ENCODE assay signal across 9 cellular contexts in the genomic region with DNA sequence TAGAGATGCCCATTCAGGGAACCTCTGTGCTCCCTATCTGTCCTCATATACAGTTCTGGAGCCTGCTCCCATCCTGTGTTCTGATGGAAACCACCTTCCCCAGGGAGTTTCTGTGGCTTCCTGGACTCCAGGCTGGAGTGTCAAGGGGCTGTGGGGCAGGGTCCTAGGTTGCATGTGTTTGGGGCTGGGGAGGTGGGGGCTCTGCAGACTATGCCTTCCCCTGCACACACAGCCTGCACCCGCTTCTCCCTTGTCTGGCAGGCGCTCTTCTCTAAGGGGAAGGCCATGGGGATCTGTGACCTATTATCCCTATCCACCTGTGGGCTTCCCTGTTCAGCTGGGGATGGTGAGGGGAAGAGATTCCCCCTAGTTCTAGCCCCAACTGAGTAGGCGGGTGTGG. TPM values are rescaled to one million over a fixed set of nuclear protein-coding genes. Genes with fewer than 3 reads are reported as not detected.
DNase-seq lines count a peak whose midpoint lies in the region; ATAC-seq and TF ChIP-seq lines count a peak whose summit lies in the region.
"Had no signal": no experiment of that assay in that cellular context is flagged by ENCODE, and none has a peak within 500 bp of the region (broad histone marks: within the 10 kb centered on the region; RNA-seq: fewer than 3 reads in every experiment).

No MANE protein-coding gene starts in this region.

- DNase-seq in activated CD4-positive, alpha-beta T cell treated with anti-CD3 and anti-CD28 coated beads for 36 hours = no peak
- DNase-seq in activated CD4-positive, alpha-beta T cell treated with anti-CD3 and anti-CD28 coated beads for 1 hour = no peak
- no peak for DNase-seq in activated T-helper 2 cell treated with anti-CD3 and anti-CD28 coated beads, Interferon-gamma antibody, Interleukin-2, Interleukin-4, amounts not matched to agents 10 μg/mL and 5 μg/mL and 100 μg/mL, durations not matched to agents 14 hours and 24 hours and 36 hours (ENCODE audit: low spot score)
- peak in 1 of 3 donors; percentile 58 for DNase-seq in right lobe of liver
- no peak for DNase-seq in testis
- no peak for DNase-seq in DMS79 (lab: John Stamatoyannopoulos, UW)
- DNase-seq: NCI-H1105 treated with DMSO at 0.1 percent for 48 hours had no signal

- H3K27me3 ChIP-seq in right lobe of liver = no peaks in the 10 kb centered on the region
- H3K27me3 ChIP-seq in testis = no peaks in the 10 kb centered on the region

- no CpG with 5 or more reads among the region's 3 CpGs for WGBS in right lobe of liver (ENCODE audit: insufficient coverage, low coverage, low lambda C conversion rate, missing lambda C conversion rate)
- 40 to 45% methylated on average over 3 of the region's 3 CpGs for WGBS in testis, 2 donors

- CTCF ChIA-PET in activated CD4-positive, alpha-beta T cell treated with anti-CD3 and anti-CD28 coated beads for 36 hours (lab: Charles Lee) = interaction anchor here (0.7 to 1.6 kb wide), 6 partner anchors 18 to 170 kb away, joined by 3 to 6 read pairs (median 4); no protein-coding TSS in a partner anchor

- ATAC-seq in activated CD4-positive, alpha-beta T cell treated with anti-CD3 and anti-CD28 coated beads for 36 hours = no peak
- ATAC-seq in right lobe of liver (no peak), GM18519 (IDR thresholded peaks at IDR 0.05; ENCODE audit: low FRiP score, unreplicated experiment) (no peak), GM19397 (IDR thresholded peaks at IDR 0.05; ENCODE audit: unreplicated experiment) (no peak)

- TF ChIP-seq CTCF in right lobe of liver (IDR thresholded peaks at IDR 0.05) (no peak), testis (IDR thresholded peaks at IDR 0.05) (no peak)

- H3K4me1 ChIP-seq in right lobe of liver (peaks cover 5 to 78% (median 51%) of the 10 kb centered on the region in 4 donors), testis (peaks cover 91% of the 10 kb centered on the region)

- H3K36me3 ChIP-seq in right lobe of liver (no peaks in the 10 kb centered on the region), testis (ENCODE audit: low read depth, missing control alignments) (no peaks in the 10 kb centered on the region)

- H3K4me3 Mint-ChIP-seq in activated CD4-positive, alpha-beta T cell treated with anti-CD3 and anti-CD28 coated beads for 36 hours = peak overlapping the region; percentile 85
- H3K4me3 Mint-ChIP-seq in activated T-helper 2 cell treated with anti-CD3 and anti-CD28 coated beads, Interferon-gamma antibody, Interleukin-2, Interleukin-4, amounts not matched to agents 10 μg/mL and 5 μg/mL and 100 μg/mL, durations not matched to agents 14 hours and 24 hours and 36 hours (ENCODE audit: low read depth) = peak overlapping the region; percentile 92

- H3K9me3 Mint-ChIP-seq in activated CD4-positive, alpha-beta T cell treated with anti-CD3 and anti-CD28 coated beads for 36 hours (ENCODE audit: low read depth) = no peaks in the 10 kb centered on the region
- no peaks in the 10 kb centered on the region for H3K9me3 Mint-ChIP-seq in activated T-helper 2 cell treated with anti-CD3 and anti-CD28 coated beads, Interferon-gamma antibody, Interleukin-2, Interleukin-4, amounts not matched to agents 10 μg/mL and 5 μg/mL and 100 μg/mL, durations not matched to agents 14 hours and 24 hours and 36 hours

- H3K9me3 ChIP-seq in right lobe of liver (no peaks in the 10 kb centered on the region), testis (no peaks in the 10 kb centered on the region)

- peak overlapping the region; percentile 91 for H3K27ac Mint-ChIP-seq in activated CD4-positive, alpha-beta T cell treated with anti-CD3 and anti-CD28 coated beads for 36 hours
- peak overlapping the region; percentile 99 for H3K27ac Mint-ChIP-seq in activated T-helper 2 cell treated with anti-CD3 and anti-CD28 coated beads, Interferon-gamma antibody, Interleukin-2, Interleukin-4, amounts not matched to agents 10 μg/mL and 5 μg/mL and 100 μg/mL, durations not matched to agents 14 hours and 24 hours and 36 hours

- no peak overlapping the region for H3K4me3 ChIP-seq in right lobe of liver
- H3K4me3 ChIP-seq in testis = no peak overlapping the region

- H3K27ac ChIP-seq in right lobe of liver (peak overlapping the region; percentile 9 to 77 (median 76)), testis (peak overlapping the region; percentile 57 to 80)

- peaks cover 7% of the 10 kb centered on the region for H3K36me3 Mint-ChIP-seq in activated CD4-positive, alpha-beta T cell treated with anti-CD3 and anti-CD28 coated beads for 36 hours (ENCODE audit: low read depth)
- H3K36me3 Mint-ChIP-seq in activated T-helper 2 cell treated with anti-CD3 and anti-CD28 coated beads, Interferon-gamma antibody, Interleukin-2, Interleukin-4, amounts not matched to agents 10 μg/mL and 5 μg/mL and 100 μg/mL, durations not matched to agents 14 hours and 24 hours and 36 hours (ENCODE audit: low read depth) = peaks cover 2% of the 10 kb centered on the region

- H3K4me1 Mint-ChIP-seq in activated CD4-positive, alpha-beta T cell treated with anti-CD3 and anti-CD28 coated beads for 36 hours = peaks cover 86% of the 10 kb centered on the region
- peaks cover 72% of the 10 kb centered on the region for H3K4me1 Mint-ChIP-seq in activated T-helper 2 cell treated with anti-CD3 and anti-CD28 coated beads, Interferon-gamma antibody, Interleukin-2, Interleukin-4, amounts not matched to agents 10 μg/mL and 5 μg/mL and 100 μg/mL, durations not matched to agents 14 hours and 24 hours and 36 hours (ENCODE audit: low read depth)

- TF ChIP-seq POLR2A in right lobe of liver (IDR thresholded peaks at IDR 0.05) (no peak), testis (IDR thresholded peaks at IDR 0.05) (no peak)

- intact Hi-C loops in activated CD4-positive, alpha-beta T cell treated with anti-CD3 and anti-CD28 coated beads for 36 hours (cut with DNase I, micrococcal nuclease) = loop anchor here (1.0 to 10.0 kb wide), 5 partner anchors 17 to 549 kb away; no protein-coding TSS in a partner anchor
- intact Hi-C loops in activated T-helper 2 cell treated with anti-CD3 and anti-CD28 coated beads, Interferon-gamma antibody, Interleukin-2, Interleukin-4, amounts not matched to agents 10 μg/mL and 5 μg/mL and 100 μg/mL, durations not matched to agents 14 hours and 24 hours and 36 hours (cut with micrococcal nuclease) = loop anchor here (2.0 to 5.0 kb wide), 2 partner anchors 17 to 219 kb away; no protein-coding TSS in a partner anchor
- intact Hi-C loops in right lobe of liver (cut with DNase I) (no loop called here), testis (cut with DNase I; ENCODE audit: low total_unique reads) (no loop called here)

- POLR2A ChIA-PET in activated CD4-positive, alpha-beta T cell treated with anti-CD3 and anti-CD28 coated beads for 36 hours (lab: Charles Lee) = interaction anchor here (1.0 to 1.5 kb wide), 3 partner anchors 8 to 218 kb away, joined by 3 to 7 read pairs (median 6); no protein-coding TSS in a partner anchor

- H3K27me3 Mint-ChIP-seq in activated CD4-positive, alpha-beta T cell treated with anti-CD3 and anti-CD28 coated beads for 36 hours = no peaks in the 10 kb centered on the region
- H3K27me3 Mint-ChIP-seq in activated T-helper 2 cell treated with anti-CD3 and anti-CD28 coated beads, Interferon-gamma antibody, Interleukin-2, Interleukin-4, amounts not matched to agents 10 μg/mL and 5 μg/mL and 100 μg/mL, durations not matched to agents 14 hours and 24 hours and 36 hours (ENCODE audit: low read depth) = no peaks in the 10 kb centered on the region

RNA-seq across cellular contexts. Expression of gene RARA, which starts 14.3 kb away (rescaled TPM):
- 10 to 100 TPM; 29.8 to 40.2 TPM for total RNA-seq in activated CD4-positive, alpha-beta T cell treated with anti-CD3 and anti-CD28 coated beads for 36 hours
- total RNA-seq in activated T-helper 2 cell treated with anti-CD3 and anti-CD28 coated beads, Interferon-gamma antibody, Interleukin-2, Interleukin-4, amounts not matched to agents 10 μg/mL and 5 μg/mL and 100 μg/mL, durations not matched to agents 14 hours and 24 hours and 36 hours = 30.4 and 35.1 TPM in 2 replicates
- total RNA-seq in right lobe of liver = 10 to 100 TPM; 17.7 to 41.9 (median 22.9) TPM
- 10 to 100 TPM; 65.5 to 66.0 TPM for total RNA-seq in testis
- 49.8 TPM for polyA plus RNA-seq in testis (ENCODE audit: insufficient read depth, low read depth, low replicate concordance)

RNA-seq across cellular contexts. Expression of gene CDC6, which starts 35.6 kb away (rescaled TPM):
- 100 to 1,000 TPM; 105 to 171 TPM for total RNA-seq in activated CD4-positive, alpha-beta T cell treated with anti-CD3 and anti-CD28 coated beads for 36 hours
- 126 and 133 TPM in 2 replicates for total RNA-seq in activated T-helper 2 cell treated with anti-CD3 and anti-CD28 coated beads, Interferon-gamma antibody, Interleukin-2, Interleukin-4, amounts not matched to agents 10 μg/mL and 5 μg/mL and 100 μg/mL, durations not matched to agents 14 hours and 24 hours and 36 hours
- 1 to 10 TPM in 5 of 6 experiments, under 1 TPM in 1; 0.42 to 9.1 (median 3.1) TPM for total RNA-seq in right lobe of liver
- 10 to 100 TPM; 12.4 to 22.8 TPM for total RNA-seq in testis
- polyA plus RNA-seq in testis (ENCODE audit: insufficient read depth, low read depth, low replicate concordance) = 14.7 TPM

RNA-seq across cellular contexts. Expression of gene GJD3, which starts 41.2 kb away (rescaled TPM):
- total RNA-seq in activated CD4-positive, alpha-beta T cell treated with anti-CD3 and anti-CD28 coated beads for 36 hours = not detected
- total RNA-seq in activated T-helper 2 cell treated with anti-CD3 and anti-CD28 coated beads, Interferon-gamma antibody, Interleukin-2, Interleukin-4, amounts not matched to agents 10 μg/mL and 5 μg/mL and 100 μg/mL, durations not matched to agents 14 hours and 24 hours and 36 hours = 0.48 TPM in 1 of 2 replicates, not detected in the other
- total RNA-seq in right lobe of liver (under 1 TPM in 5 of 6 experiments, not detected in 1; 0.22 to 0.78 (median 0.37) TPM), testis (1 to 10 TPM; 2.1 to 2.6 TPM)
- polyA plus RNA-seq in testis (ENCODE audit: insufficient read depth, low read depth, low replicate concordance) = not detected

Comparison
In these comparisons a context has a peak if more than half of its experiments do, and no peak if none do; other contexts are left out.
1. intact Hi-C loops: an anchor here in activated CD4-positive, alpha-beta T cell treated with anti-CD3 and anti-CD28 coated beads for 36 hours (1.0 to 10.0 kb wide) and activated T-helper 2 cell treated with anti-CD3 and anti-CD28 coated beads, Interferon-gamma antibody, Interleukin-2, Interleukin-4, amounts not matched to agents 10 μg/mL and 5 μg/mL and 100 μg/mL, durations not matched to agents 14 hours and 24 hours and 36 hours (2.0 to 5.0 kb wide); none called in right lobe of liver and testis.